3 cellular contexts compared by ENCODE assay signal in the genomic region with DNA sequence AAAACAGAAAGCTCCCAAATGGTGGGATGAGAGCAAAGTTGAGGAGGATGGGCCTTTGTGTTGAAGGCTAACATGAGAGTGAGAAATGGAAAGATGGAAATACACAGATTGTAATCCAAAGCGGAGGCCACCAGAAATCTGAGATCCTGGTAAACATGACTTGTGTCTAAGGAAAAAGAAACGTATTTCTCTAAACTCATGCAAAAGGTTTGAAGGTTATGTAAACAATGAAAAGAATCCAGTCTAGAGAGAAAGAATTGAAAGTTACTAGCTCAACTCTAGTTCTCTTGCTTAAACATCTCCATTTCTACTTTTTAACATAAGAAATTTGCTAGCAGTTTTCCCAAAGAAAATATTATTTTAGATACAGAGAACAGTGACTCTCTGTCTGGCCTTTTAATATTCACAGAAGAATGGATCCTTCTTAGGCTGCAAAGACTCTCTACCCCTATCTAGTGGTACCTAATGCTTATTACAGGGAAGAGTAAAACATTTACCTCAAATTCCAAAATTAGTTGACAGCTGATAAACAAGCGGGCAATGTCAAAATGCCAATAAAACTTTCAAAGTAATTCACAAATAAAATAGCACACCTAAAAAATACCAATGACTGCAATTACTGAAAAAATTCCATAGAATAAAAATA.
TF ChIP-seq lines count a peak whose summit lies in the region.

No MANE protein-coding gene starts in this region.

TF ChIP-seq in IMR-90, 13 proteins besides CTCF, POLR2A, EP300 and RAD21:
- peak; percentile 26; the same call in 1 of the 2 replicates for TF ChIP-seq SMC3 (IDR thresholded peaks at IDR 0.05; ENCODE audit: low read depth, low read length)
- TF ChIP-seq RFX5 (IDR thresholded peaks at IDR 0.05; ENCODE audit: low read depth, low read length) = no peak

TF ChIP-seq in WTC11, 78 proteins besides CTCF, POLR2A, EP300 and RAD21:
- TF ChIP-seq NFATC4 (CRISPR knock-in tag; IDR thresholded peaks at IDR 0.05) (no peak), SOX15 (CRISPR knock-in tag; IDR thresholded peaks at IDR 0.05) (no peak), AR (CRISPR knock-in tag; IDR thresholded peaks at IDR 0.05) (no peak), STAT6 (CRISPR knock-in tag; conservative IDR thresholded peaks at IDR 0.05; ENCODE audit: low read depth) (no peak), ZNF671 (CRISPR knock-in tag; IDR thresholded peaks at IDR 0.05) (no peak), CREB1 (CRISPR knock-in tag; IDR thresholded peaks at IDR 0.05) (no peak), GRHL2 (CRISPR knock-in tag; IDR thresholded peaks at IDR 0.05; ENCODE audit: insufficient replicate concordance, severe bottlenecking) (no peak), ZBTB21 (CRISPR knock-in tag; IDR thresholded peaks at IDR 0.05; ENCODE audit: borderline replicate concordance) (no peak), ATF1 (CRISPR knock-in tag; IDR thresholded peaks at IDR 0.05) (no peak), NFYB (CRISPR knock-in tag; conservative IDR thresholded peaks at IDR 0.05; ENCODE audit: low read depth) (no peak), OVOL2 (CRISPR knock-in tag; IDR thresholded peaks at IDR 0.05; ENCODE audit: borderline replicate concordance) (no peak), NR3C1 (CRISPR knock-in tag; conservative IDR thresholded peaks at IDR 0.05; ENCODE audit: low read depth) (no peak), IRF2 (CRISPR knock-in tag; IDR thresholded peaks at IDR 0.05; ENCODE audit: borderline replicate concordance, low read depth) (no peak), TEAD1 (CRISPR knock-in tag; IDR thresholded peaks at IDR 0.05) (no peak), ELF4 (CRISPR knock-in tag; IDR thresholded peaks at IDR 0.05; ENCODE audit: low read depth) (no peak), SMAD4 (CRISPR knock-in tag; IDR thresholded peaks at IDR 0.05) (no peak), JUN (CRISPR knock-in tag; IDR thresholded peaks at IDR 0.05) (no peak)
- TF ChIP-seq, protein P1, sequence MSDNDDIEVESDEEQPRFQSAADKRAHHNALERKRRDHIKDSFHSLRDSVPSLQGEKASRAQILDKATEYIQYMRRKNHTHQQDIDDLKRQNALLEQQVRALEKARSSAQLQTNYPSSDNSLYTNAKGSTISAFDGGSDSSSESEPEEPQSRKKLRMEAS (CRISPR knock-in tag; IDR thresholded peaks at IDR 0.05) = no peak
- TF ChIP-seq, protein P2, sequence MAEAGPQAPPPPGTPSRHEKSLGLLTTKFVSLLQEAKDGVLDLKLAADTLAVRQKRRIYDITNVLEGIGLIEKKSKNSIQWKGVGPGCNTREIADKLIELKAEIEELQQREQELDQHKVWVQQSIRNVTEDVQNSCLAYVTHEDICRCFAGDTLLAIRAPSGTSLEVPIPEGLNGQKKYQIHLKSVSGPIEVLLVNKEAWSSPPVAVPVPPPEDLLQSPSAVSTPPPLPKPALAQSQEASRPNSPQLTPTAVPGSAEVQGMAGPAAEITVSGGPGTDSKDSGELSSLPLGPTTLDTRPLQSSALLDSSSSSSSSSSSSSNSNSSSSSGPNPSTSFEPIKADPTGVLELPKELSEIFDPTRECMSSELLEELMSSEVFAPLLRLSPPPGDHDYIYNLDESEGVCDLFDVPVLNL (CRISPR knock-in tag; IDR thresholded peaks at IDR 0.05; ENCODE audit: borderline replicate concordance, low read depth) = no peak
- TF ChIP-seq, protein P3, sequence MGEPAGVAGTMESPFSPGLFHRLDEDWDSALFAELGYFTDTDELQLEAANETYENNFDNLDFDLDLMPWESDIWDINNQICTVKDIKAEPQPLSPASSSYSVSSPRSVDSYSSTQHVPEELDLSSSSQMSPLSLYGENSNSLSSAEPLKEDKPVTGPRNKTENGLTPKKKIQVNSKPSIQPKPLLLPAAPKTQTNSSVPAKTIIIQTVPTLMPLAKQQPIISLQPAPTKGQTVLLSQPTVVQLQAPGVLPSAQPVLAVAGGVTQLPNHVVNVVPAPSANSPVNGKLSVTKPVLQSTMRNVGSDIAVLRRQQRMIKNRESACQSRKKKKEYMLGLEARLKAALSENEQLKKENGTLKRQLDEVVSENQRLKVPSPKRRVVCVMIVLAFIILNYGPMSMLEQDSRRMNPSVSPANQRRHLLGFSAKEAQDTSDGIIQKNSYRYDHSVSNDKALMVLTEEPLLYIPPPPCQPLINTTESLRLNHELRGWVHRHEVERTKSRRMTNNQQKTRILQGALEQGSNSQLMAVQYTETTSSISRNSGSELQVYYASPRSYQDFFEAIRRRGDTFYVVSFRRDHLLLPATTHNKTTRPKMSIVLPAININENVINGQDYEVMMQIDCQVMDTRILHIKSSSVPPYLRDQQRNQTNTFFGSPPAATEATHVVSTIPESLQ (CRISPR knock-in tag; IDR thresholded peaks at IDR 0.05) = no peak
TF ChIP-seq in WTC11: peak in this region for 0.

TF ChIP-seq in HepG2, 621 proteins besides CTCF, POLR2A, EP300 and RAD21 (continues in another document):
- TF ChIP-seq ZNF354B (CRISPR knock-in tag; IDR thresholded peaks at IDR 0.05) = no peak
- no peak for TF ChIP-seq ZNF615 (CRISPR knock-in tag; IDR thresholded peaks at IDR 0.05; ENCODE audit: borderline replicate concordance)
- peak; percentile 75; the same call in 1 of the 2 replicates for TF ChIP-seq ISL2 (CRISPR knock-in tag; IDR thresholded peaks at IDR 0.05)
- TF ChIP-seq, protein P4, sequence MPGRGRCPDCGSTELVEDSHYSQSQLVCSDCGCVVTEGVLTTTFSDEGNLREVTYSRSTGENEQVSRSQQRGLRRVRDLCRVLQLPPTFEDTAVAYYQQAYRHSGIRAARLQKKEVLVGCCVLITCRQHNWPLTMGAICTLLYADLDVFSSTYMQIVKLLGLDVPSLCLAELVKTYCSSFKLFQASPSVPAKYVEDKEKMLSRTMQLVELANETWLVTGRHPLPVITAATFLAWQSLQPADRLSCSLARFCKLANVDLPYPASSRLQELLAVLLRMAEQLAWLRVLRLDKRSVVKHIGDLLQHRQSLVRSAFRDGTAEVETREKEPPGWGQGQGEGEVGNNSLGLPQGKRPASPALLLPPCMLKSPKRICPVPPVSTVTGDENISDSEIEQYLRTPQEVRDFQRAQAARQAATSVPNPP (CRISPR knock-in tag; IDR thresholded peaks at IDR 0.05) = no peak
- TF ChIP-seq ZNF451 (CRISPR knock-in tag; IDR thresholded peaks at IDR 0.05) = no peak
- no peak for TF ChIP-seq ATF7-NPFF (CRISPR knock-in tag; IDR thresholded peaks at IDR 0.05; ENCODE audit: low read depth)
- TF ChIP-seq TFDP1 (CRISPR knock-in tag; IDR thresholded peaks at IDR 0.05; ENCODE audit: borderline replicate concordance) = no peak
- no peak for TF ChIP-seq ZNF460 (CRISPR knock-in tag; IDR thresholded peaks at IDR 0.05; ENCODE audit: borderline replicate concordance)
- TF ChIP-seq ZNF207 (IDR thresholded peaks at IDR 0.05; ENCODE audit: borderline replicate concordance) = no peak
- no peak for TF ChIP-seq MYNN (CRISPR knock-in tag; IDR thresholded peaks at IDR 0.05; ENCODE audit: low read depth)
- TF ChIP-seq, protein P5, sequence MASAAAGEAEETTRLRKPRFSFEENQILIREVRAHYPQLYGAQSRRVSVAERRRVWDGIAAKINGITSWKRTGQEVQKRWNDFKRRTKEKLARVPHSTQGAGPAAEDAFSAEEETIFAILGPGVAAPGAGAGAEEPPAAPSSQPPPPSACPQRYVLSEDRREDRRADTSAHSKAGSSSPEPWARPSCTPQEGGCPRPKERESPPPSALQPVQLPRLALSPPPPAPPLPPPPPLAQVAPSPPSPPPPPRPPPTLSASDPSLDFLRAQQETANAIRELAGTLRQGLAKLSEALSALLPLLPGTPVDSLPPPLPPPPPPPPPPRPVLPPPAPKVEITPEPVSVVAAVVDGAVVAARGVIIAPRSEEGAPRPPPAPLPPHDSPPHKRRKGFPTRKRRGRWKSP (CRISPR knock-in tag; IDR thresholded peaks at IDR 0.05) = no peak; the same call in 1 of the 2 replicates
- TF ChIP-seq, protein P6, sequence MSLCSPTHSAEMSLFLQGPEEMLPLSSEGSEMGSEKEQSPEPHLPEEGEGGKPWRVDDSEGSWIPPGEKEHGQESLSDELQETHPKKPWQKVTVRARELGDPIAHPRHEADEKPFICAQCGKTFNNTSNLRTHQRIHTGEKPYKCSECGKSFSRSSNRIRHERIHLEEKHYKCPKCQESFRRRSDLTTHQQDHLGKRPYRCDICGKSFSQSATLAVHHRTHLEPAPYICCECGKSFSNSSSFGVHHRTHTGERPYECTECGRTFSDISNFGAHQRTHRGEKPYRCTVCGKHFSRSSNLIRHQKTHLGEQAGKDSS (CRISPR knock-in tag; IDR thresholded peaks at IDR 0.05; ENCODE audit: borderline replicate concordance, low read depth) = no peak
- TF ChIP-seq ZNF256 (CRISPR knock-in tag; conservative IDR thresholded peaks at IDR 0.05) = no peak
- no peak for TF ChIP-seq ZNF552 (CRISPR knock-in tag; IDR thresholded peaks at IDR 0.05; ENCODE audit: borderline replicate concordance)
- no peak for TF ChIP-seq NCOA1 (CRISPR knock-in tag; IDR thresholded peaks at IDR 0.05)
- TF ChIP-seq NFYC (CRISPR knock-in tag; IDR thresholded peaks at IDR 0.05) = no peak
- no peak for TF ChIP-seq ZNF101 (CRISPR knock-in tag; IDR thresholded peaks at IDR 0.05; ENCODE audit: borderline replicate concordance, low read depth)
- TF ChIP-seq CREBL2 (CRISPR knock-in tag; IDR thresholded peaks at IDR 0.05; ENCODE audit: borderline replicate concordance) = no peak
- TF ChIP-seq, protein P7, sequence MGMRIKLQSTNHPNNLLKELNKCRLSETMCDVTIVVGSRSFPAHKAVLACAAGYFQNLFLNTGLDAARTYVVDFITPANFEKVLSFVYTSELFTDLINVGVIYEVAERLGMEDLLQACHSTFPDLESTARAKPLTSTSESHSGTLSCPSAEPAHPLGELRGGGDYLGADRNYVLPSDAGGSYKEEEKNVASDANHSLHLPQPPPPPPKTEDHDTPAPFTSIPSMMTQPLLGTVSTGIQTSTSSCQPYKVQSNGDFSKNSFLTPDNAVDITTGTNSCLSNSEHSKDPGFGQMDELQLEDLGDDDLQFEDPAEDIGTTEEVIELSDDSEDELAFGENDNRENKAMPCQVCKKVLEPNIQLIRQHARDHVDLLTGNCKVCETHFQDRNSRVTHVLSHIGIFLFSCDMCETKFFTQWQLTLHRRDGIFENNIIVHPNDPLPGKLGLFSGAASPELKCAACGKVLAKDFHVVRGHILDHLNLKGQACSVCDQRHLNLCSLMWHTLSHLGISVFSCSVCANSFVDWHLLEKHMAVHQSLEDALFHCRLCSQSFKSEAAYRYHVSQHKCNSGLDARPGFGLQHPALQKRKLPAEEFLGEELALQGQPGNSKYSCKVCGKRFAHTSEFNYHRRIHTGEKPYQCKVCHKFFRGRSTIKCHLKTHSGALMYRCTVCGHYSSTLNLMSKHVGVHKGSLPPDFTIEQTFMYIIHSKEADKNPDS (CRISPR knock-in tag; IDR thresholded peaks at IDR 0.05) = no peak
- TF ChIP-seq ZNF335 (CRISPR knock-in tag; IDR thresholded peaks at IDR 0.05) = no peak
- TF ChIP-seq TBL1XR1 (IDR thresholded peaks at IDR 0.05; ENCODE audit: borderline replicate concordance, low read length, partially characterized antibody) = no peak
- no peak for TF ChIP-seq ARID4A (CRISPR knock-in tag; IDR thresholded peaks at IDR 0.05; ENCODE audit: borderline replicate concordance)
- no peak for TF ChIP-seq ARID2 (CRISPR knock-in tag; IDR thresholded peaks at IDR 0.05; ENCODE audit: borderline replicate concordance)
- TF ChIP-seq ZFP1 (CRISPR knock-in tag; IDR thresholded peaks at IDR 0.05) = peak; percentile 42; the same call in 1 of the 2 replicates
